In genomic region chr17:1573932-1574696, GRCh38 we compare ENCODE assay signal across 8 cellular contexts. TPM values are rescaled to one million over a fixed set of nuclear protein-coding genes. Genes with fewer than 3 reads are reported as not detected.
DNase-seq lines count a peak whose midpoint lies in the region; ATAC-seq and TF ChIP-seq lines count a peak whose summit lies in the region.

No MANE protein-coding gene starts in this region.

- no peaks in the 10 kb centered on the region for H3K79me2 ChIP-seq in osteoblast (ENCODE audit: insufficient read depth, low read length)

- no peaks in the 10 kb centered on the region for H3K36me3 ChIP-seq in osteoblast (ENCODE audit: insufficient read depth, low read length)
- H3K36me3 ChIP-seq in upper lobe of right lung = no peaks in the 10 kb centered on the region

- no peak overlapping the region for H2AFZ ChIP-seq in osteoblast (ENCODE audit: low read length)

- peaks cover 14% of the 10 kb centered on the region for H3K4me1 ChIP-seq in osteoblast (ENCODE audit: insufficient read depth, low read length)
- peaks cover 45% of the 10 kb centered on the region for H3K4me1 ChIP-seq in upper lobe of right lung

- H3K4me2 ChIP-seq in osteoblast (ENCODE audit: insufficient read depth, low read length) = no peak overlapping the region

- H3K27me3 ChIP-seq in osteoblast (ENCODE audit: insufficient read depth, low read length) = no peaks in the 10 kb centered on the region
- H3K27me3 ChIP-seq in upper lobe of right lung = no peaks in the 10 kb centered on the region

- H3K27ac ChIP-seq in osteoblast (ENCODE audit: low read depth, low read length) (no peak overlapping the region), upper lobe of right lung (peak overlapping the region; percentile 58)

- ATAC-seq in upper lobe of right lung = peak; percentile 69
- no peak for ATAC-seq in GM19324 (IDR thresholded peaks at IDR 0.05; ENCODE audit: low FRiP score, unreplicated experiment)

- peak; percentile 90 for TF ChIP-seq CTCF in foreskin fibroblast (IDR thresholded peaks at IDR 0.05; ENCODE audit: low read depth, low read length)
- peak; percentile 77 for TF ChIP-seq CTCF in osteoblast (IDR thresholded peaks at IDR 0.05; ENCODE audit: extremely low read depth, low read depth, low read length)
- peak; percentile 98 for TF ChIP-seq CTCF in upper lobe of right lung (IDR thresholded peaks at IDR 0.05)

- DNase-seq in COLO668 (lab: John Stamatoyannopoulos, UW; ENCODE audit: unreplicated experiment) (peak; percentile 85), HPDE6-E6E7 (ENCODE audit: extremely low spot score) (peak; percentile 81), RPMI7951 (ENCODE audit: low read depth) (peak; percentile 65), foreskin fibroblast (peak; percentile 56 to 91), osteoblast (ENCODE audit: insufficient read length, low spot score, missing footprints) (peak; percentile 99), upper lobe of right lung (peak; percentile 94)
- DNase-seq in activated effector memory CD4-positive, alpha-beta T cell treated with anti-CD3 and anti-CD28 coated beads, Interleukin-2, amount 50 U/mL, for 16 hours = peak; percentile 85

- intact Hi-C loops in upper lobe of right lung (cut with DNase I) = loop anchor here (5.0 kb wide), 1 partner anchor 53 kb away; the partner anchor contains the start of gene SLC43A2

- no peaks in the 10 kb centered on the region for H4K20me1 ChIP-seq in osteoblast (ENCODE audit: insufficient read depth, low read length)

- H3K4me3 ChIP-seq in foreskin fibroblast (ENCODE audit: low read depth in 1 of 2, low read length in 2 of 2) = no peak overlapping the region
- H3K4me3 ChIP-seq in osteoblast (ENCODE audit: insufficient read depth, low read length) = no peak overlapping the region
- H3K4me3 ChIP-seq in upper lobe of right lung = no peak overlapping the region

- H3K9me3 ChIP-seq in osteoblast (ENCODE audit: low read depth, low read length) = no peaks in the 10 kb centered on the region
- no peaks in the 10 kb centered on the region for H3K9me3 ChIP-seq in upper lobe of right lung

RNA-seq across cellular contexts. Expression of gene PITPNA, which starts 11.5 kb away (rescaled TPM):
- total RNA-seq in RPMI7951 (2014; rRNA removed; shearing (Covaris generic)) = 11.4 and 13.6 TPM in 2 replicates
- 19.2 and 21.5 TPM in 2 replicates for total RNA-seq in osteoblast
- 81.9 TPM for total RNA-seq in upper lobe of right lung

RNA-seq across cellular contexts. Expression of gene SLC43A2, which starts 54.5 kb away (rescaled TPM):
- 2.2 and 2.5 TPM in 2 replicates for total RNA-seq in RPMI7951 (2014; rRNA removed; shearing (Covaris generic))
- total RNA-seq in osteoblast = 4.4 and 5.4 TPM in 2 replicates
- 39.9 TPM for total RNA-seq in upper lobe of right lung

RNA-seq across cellular contexts. Expression of gene INPP5K, which starts 57.7 kb away (rescaled TPM):
- total RNA-seq in RPMI7951 (2014; rRNA removed; shearing (Covaris generic)) = 20.9 and 22.1 TPM in 2 replicates
- total RNA-seq in osteoblast (40.4 and 51.4 TPM in 2 replicates), upper lobe of right lung (69.8 TPM)
